In the genomic region with DNA sequence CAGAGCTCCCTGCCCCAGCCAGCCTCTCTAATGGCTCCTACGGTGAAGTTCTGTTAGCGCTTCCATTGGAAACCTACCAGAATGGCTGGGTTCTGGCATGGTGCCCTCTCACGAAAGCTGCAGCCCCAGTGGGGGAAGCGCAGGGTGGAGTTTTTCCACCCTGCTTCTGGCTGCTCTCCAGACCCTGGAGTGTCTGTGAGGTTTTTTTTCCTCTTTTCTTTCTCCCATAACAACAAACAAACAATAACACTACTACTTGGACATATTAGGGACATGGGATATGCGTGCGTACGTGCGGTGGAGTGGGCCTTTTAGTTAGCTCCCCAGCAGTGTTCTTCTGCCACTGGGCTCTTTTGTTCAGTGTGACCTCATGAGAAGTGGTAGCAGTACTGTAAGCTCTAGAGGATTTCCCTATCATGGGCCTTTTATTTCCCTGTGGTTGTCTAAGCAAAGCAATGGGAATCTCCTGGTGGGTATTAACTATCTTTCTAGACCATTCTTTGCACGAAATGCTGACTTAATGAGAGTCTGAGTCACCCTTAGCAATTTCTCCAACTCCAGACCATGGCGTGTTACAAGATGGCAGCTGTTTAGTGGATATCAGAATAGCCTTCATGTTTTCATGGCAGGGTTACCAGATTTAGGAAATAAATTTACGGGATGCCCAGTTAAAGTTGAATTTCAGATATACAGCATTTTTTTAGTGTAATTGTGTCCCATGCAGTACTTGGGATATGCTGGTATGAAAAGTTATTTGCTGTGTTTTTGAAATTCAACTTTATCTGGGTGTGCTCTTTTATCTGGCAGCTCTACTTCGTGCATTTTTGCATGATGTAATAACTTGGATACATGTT, we compare ENCODE assay signal across 1 cellular context.
TF ChIP-seq lines count a peak whose summit lies in the region.

No MANE protein-coding gene starts in this region.

TF ChIP-seq in K562, 482 proteins besides CTCF, POLR2A, EP300 and RAD21 (continued from another document and continues in another):
- TF ChIP-seq, protein P1, sequence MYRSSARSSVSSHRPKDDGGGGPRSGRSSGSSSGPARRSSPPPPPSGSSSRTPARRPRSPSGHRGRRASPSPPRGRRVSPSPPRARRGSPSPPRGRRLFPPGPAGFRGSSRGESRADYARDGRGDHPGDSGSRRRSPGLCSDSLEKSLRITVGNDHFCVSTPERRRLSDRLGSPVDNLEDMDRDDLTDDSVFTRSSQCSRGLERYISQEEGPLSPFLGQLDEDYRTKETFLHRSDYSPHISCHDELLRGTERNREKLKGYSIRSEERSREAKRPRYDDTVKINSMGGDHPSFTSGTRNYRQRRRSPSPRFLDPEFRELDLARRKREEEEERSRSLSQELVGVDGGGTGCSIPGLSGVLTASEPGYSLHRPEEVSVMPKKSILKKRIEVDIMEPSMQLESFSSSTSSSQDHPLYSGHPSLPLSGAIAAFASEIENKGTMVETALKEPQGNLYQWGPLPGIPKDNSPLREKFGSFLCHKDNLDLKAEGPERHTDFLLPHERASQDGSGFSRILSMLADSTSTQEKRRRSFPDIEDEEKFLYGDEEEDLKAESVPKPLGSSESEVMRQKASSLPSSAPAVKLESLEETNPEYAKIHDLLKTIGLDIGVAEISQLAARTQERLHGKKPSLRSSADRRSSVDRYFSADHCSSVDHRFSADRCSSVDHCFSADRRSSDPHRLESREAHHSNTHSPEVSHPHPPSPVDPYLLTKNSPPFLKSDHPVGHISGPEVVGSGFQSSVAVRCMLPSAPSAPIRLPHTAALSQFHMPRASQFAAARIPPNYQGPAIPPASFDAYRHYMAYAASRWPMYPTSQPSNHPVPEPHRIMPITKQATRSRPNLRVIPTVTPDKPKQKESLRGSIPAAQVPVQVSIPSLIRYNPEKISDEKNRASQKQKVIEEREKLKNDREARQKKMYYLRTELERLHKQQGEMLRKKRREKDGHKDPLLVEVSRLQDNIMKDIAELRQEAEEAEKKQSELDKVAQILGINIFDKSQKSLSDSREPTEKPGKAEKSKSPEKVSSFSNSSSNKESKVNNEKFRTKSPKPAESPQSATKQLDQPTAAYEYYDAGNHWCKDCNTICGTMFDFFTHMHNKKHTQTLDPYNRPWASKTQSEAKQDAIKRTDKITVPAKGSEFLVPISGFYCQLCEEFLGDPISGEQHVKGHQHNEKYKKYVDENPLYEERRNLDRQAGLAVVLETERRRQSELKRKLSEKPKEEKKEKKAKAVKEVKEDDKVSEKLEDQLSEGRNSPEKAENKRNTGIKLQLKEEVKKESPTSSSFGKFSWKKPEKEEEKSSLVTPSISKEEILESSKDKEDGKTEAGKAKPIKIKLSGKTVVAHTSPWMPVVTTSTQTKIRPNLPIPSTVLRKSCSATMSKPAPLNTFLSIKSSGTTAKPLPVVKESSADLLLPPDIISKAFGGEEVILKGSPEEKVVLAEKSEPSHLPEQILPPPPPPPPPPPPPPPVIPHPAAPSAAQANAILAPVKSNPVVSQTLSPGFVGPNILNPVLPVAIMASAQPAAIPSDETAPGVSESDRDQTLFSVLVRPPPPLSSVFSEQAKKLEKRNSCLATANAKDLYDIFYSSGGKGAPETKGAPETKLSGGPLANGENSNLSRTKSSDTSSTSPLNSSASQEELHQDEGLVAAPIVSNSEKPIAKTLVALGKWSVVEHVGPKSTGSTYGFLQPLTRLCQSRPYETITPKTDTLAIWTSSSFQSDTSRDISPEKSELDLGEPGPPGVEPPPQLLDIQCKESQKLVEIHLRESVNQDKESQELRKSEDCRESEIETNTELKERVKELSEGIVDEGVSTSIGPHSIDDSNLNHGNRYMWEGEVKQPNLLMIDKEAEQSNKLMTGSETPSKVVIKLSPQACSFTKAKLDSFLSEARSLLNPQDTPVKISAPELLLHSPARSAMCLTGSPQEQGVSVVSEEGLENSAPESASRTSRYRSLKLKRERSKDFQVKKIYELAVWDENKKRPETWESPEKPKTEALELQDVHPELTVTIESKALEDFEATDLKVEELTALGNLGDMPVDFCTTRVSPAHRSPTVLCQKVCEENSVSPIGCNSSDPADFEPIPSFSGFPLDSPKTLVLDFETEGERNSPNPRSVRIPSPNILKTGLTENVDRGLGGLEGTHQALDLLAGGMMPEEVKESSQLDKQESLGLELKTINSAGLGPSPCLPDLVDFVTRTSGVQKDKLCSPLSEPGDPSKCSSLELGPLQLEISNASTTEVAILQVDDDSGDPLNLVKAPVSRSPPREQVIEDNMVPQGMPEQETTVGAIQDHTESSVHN (IDR thresholded peaks at IDR 0.05; ENCODE audit: borderline replicate concordance in 1 of 2, low read depth in 1 of 2) = no peak
- TF ChIP-seq RNF2 (IDR thresholded peaks at IDR 0.05) (no peak), MBD2 (IDR thresholded peaks at IDR 0.05; ENCODE audit: borderline replicate concordance, low read depth) (no peak), HNRNPL (IDR thresholded peaks at IDR 0.05; ENCODE audit: low read depth, low read length) (no peak), FOXA3 (CRISPR knock-in tag; conservative IDR thresholded peaks at IDR 0.05 in 1 of 2, IDR thresholded peaks at IDR 0.05 in 1 of 2) (no peak), ZNF561 (CRISPR knock-in tag; conservative IDR thresholded peaks at IDR 0.05) (no peak), NCOA6 (IDR thresholded peaks at IDR 0.05) (no peak), SMAD1 (IDR thresholded peaks at IDR 0.05; ENCODE audit: low read depth, low read length, partially characterized antibody) (no peak), CHD1 (IDR thresholded peaks at IDR 0.05; ENCODE audit: low read length) (no peak), FOSL1 (tag; conservative IDR thresholded peaks at IDR 0.05) (peak; percentile 83), NR2C2 (CRISPR knock-in tag; IDR thresholded peaks at IDR 0.05) (no peak), NR2C2 (tag; IDR thresholded peaks at IDR 0.05) (peak; percentile 66), ZNF696 (CRISPR knock-in tag; conservative IDR thresholded peaks at IDR 0.05) (no peak), MTA1 (IDR thresholded peaks at IDR 0.05; ENCODE audit: borderline replicate concordance) (no peak), ZNF143 (CRISPR knock-in tag; IDR thresholded peaks at IDR 0.05) (no peak), YY1 (IDR thresholded peaks at IDR 0.05; ENCODE audit: borderline replicate concordance in 1 of 3, control insufficient read depth in 1 of 3, extremely low read depth in 1 of 3, insufficient read depth in 3 of 3, insufficient read length in 1 of 3, insufficient replicate concordance in 2 of 3, low read depth in 1 of 3, low read length in 2 of 3) (peak in 1 of 3 experiments; percentile 83), ZNF408 (CRISPR knock-in tag; IDR thresholded peaks at IDR 0.05; ENCODE audit: low read depth) (no peak), ETV5 (CRISPR knock-in tag; IDR thresholded peaks at IDR 0.05; ENCODE audit: low read depth) (no peak), NBN (IDR thresholded peaks at IDR 0.05; ENCODE audit: low read depth) (no peak), HDAC1 (IDR thresholded peaks at IDR 0.05) (no peak), HNRNPUL1 (IDR thresholded peaks at IDR 0.05; ENCODE audit: low read length) (no peak), ZNF584 (CRISPR knock-in tag; IDR thresholded peaks at IDR 0.05; ENCODE audit: low read depth) (no peak), POLR2AphosphoS2 (IDR thresholded peaks at IDR 0.05; ENCODE audit: low read length) (no peak), ZNF121 (CRISPR knock-in tag; conservative IDR thresholded peaks at IDR 0.05) (no peak), ZNF197 (CRISPR knock-in tag; IDR thresholded peaks at IDR 0.05; ENCODE audit: low read depth) (no peak), ZNF354B (CRISPR knock-in tag; IDR thresholded peaks at IDR 0.05) (peak; percentile 9; the same call in 1 of the 2 replicates)
- TF ChIP-seq, protein P2, sequence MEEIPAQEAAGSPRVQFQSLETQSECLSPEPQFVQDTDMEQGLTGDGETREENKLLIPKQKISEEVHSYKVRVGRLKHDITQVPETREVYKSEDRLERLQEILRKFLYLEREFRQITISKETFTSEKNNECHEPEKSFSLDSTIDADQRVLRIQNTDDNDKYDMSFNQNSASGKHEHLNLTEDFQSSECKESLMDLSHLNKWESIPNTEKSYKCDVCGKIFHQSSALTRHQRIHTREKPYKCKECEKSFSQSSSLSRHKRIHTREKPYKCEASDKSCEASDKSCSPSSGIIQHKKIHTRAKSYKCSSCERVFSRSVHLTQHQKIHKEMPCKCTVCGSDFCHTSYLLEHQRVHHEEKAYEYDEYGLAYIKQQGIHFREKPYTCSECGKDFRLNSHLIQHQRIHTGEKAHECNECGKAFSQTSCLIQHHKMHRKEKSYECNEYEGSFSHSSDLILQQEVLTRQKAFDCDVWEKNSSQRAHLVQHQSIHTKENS (CRISPR knock-in tag; IDR thresholded peaks at IDR 0.05) = no peak
- TF ChIP-seq, protein P3, sequence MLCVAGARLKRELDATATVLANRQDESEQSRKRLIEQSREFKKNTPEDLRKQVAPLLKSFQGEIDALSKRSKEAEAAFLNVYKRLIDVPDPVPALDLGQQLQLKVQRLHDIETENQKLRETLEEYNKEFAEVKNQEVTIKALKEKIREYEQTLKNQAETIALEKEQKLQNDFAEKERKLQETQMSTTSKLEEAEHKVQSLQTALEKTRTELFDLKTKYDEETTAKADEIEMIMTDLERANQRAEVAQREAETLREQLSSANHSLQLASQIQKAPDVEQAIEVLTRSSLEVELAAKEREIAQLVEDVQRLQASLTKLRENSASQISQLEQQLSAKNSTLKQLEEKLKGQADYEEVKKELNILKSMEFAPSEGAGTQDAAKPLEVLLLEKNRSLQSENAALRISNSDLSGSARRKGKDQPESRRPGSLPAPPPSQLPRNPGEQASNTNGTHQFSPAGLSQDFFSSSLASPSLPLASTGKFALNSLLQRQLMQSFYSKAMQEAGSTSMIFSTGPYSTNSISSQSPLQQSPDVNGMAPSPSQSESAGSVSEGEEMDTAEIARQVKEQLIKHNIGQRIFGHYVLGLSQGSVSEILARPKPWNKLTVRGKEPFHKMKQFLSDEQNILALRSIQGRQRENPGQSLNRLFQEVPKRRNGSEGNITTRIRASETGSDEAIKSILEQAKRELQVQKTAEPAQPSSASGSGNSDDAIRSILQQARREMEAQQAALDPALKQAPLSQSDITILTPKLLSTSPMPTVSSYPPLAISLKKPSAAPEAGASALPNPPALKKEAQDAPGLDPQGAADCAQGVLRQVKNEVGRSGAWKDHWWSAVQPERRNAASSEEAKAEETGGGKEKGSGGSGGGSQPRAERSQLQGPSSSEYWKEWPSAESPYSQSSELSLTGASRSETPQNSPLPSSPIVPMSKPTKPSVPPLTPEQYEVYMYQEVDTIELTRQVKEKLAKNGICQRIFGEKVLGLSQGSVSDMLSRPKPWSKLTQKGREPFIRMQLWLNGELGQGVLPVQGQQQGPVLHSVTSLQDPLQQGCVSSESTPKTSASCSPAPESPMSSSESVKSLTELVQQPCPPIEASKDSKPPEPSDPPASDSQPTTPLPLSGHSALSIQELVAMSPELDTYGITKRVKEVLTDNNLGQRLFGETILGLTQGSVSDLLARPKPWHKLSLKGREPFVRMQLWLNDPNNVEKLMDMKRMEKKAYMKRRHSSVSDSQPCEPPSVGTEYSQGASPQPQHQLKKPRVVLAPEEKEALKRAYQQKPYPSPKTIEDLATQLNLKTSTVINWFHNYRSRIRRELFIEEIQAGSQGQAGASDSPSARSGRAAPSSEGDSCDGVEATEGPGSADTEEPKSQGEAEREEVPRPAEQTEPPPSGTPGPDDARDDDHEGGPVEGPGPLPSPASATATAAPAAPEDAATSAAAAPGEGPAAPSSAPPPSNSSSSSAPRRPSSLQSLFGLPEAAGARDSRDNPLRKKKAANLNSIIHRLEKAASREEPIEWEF (CRISPR knock-in tag; IDR thresholded peaks at IDR 0.05) = no peak; the same call in 1 of the 2 replicates
- TF ChIP-seq, protein P4, sequence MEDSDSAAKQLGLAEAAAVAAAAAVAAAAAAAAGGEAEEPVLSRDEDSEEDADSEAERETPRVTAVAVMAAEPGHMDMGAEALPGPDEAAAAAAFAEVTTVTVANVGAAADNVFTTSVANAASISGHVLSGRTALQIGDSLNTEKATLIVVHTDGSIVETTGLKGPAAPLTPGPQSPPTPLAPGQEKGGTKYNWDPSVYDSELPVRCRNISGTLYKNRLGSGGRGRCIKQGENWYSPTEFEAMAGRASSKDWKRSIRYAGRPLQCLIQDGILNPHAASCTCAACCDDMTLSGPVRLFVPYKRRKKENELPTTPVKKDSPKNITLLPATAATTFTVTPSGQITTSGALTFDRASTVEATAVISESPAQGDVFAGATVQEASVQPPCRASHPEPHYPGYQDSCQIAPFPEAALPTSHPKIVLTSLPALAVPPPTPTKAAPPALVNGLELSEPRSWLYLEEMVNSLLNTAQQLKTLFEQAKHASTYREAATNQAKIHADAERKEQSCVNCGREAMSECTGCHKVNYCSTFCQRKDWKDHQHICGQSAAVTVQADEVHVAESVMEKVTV (CRISPR knock-in tag; IDR thresholded peaks at IDR 0.05) = no peak
- TF ChIP-seq, protein P5, sequence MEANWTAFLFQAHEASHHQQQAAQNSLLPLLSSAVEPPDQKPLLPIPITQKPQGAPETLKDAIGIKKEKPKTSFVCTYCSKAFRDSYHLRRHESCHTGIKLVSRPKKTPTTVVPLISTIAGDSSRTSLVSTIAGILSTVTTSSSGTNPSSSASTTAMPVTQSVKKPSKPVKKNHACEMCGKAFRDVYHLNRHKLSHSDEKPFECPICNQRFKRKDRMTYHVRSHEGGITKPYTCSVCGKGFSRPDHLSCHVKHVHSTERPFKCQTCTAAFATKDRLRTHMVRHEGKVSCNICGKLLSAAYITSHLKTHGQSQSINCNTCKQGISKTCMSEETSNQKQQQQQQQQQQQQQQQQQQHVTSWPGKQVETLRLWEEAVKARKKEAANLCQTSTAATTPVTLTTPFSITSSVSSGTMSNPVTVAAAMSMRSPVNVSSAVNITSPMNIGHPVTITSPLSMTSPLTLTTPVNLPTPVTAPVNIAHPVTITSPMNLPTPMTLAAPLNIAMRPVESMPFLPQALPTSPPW (CRISPR knock-in tag; IDR thresholded peaks at IDR 0.05) = peak; percentile 50; the same call in 1 of the 2 replicates
- TF ChIP-seq, protein P6, sequence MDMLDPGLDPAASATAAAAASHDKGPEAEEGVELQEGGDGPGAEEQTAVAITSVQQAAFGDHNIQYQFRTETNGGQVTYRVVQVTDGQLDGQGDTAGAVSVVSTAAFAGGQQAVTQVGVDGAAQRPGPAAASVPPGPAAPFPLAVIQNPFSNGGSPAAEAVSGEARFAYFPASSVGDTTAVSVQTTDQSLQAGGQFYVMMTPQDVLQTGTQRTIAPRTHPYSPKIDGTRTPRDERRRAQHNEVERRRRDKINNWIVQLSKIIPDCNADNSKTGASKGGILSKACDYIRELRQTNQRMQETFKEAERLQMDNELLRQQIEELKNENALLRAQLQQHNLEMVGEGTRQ (CRISPR knock-in tag; IDR thresholded peaks at IDR 0.05) = no peak
- TF ChIP-seq, protein P7, sequence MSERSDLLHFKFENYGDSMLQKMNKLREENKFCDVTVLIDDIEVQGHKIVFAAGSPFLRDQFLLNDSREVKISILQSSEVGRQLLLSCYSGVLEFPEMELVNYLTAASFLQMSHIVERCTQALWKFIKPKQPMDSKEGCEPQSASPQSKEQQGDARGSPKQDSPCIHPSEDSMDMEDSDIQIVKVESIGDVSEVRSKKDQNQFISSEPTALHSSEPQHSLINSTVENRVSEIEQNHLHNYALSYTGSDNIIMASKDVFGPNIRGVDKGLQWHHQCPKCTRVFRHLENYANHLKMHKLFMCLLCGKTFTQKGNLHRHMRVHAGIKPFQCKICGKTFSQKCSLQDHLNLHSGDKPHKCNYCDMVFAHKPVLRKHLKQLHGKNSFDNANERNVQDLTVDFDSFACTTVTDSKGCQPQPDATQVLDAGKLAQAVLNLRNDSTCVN (CRISPR knock-in tag; IDR thresholded peaks at IDR 0.05) = no peak
- TF ChIP-seq, protein P8, sequence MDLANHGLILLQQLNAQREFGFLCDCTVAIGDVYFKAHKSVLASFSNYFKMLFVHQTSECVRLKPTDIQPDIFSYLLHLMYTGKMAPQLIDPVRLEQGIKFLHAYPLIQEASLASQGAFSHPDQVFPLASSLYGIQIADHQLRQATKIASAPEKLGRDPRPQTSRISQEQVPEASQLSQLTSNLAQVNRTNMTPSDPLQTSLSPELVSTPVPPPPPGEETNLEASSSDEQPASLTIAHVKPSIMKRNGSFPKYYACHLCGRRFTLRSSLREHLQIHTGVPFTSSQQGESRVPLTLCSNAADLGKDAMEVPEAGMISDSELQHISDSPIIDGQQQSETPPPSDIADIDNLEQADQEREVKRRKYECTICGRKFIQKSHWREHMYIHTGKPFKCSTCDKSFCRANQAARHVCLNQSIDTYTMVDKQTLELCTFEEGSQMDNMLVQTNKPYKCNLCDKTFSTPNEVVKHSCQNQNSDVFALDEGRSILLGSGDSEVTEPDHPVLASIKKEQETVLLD (IDR thresholded peaks at IDR 0.05) = no peak
